ENCODE assay signal across 1 cellular context in genomic region chr6:33015798-33016197, GRCh38.
TF ChIP-seq lines count a peak whose summit lies in the region.

No MANE protein-coding gene starts in this region.

TF ChIP-seq in GM12878, 131 proteins besides CTCF, POLR2A, EP300 and RAD21:
- TF ChIP-seq, protein P1, sequence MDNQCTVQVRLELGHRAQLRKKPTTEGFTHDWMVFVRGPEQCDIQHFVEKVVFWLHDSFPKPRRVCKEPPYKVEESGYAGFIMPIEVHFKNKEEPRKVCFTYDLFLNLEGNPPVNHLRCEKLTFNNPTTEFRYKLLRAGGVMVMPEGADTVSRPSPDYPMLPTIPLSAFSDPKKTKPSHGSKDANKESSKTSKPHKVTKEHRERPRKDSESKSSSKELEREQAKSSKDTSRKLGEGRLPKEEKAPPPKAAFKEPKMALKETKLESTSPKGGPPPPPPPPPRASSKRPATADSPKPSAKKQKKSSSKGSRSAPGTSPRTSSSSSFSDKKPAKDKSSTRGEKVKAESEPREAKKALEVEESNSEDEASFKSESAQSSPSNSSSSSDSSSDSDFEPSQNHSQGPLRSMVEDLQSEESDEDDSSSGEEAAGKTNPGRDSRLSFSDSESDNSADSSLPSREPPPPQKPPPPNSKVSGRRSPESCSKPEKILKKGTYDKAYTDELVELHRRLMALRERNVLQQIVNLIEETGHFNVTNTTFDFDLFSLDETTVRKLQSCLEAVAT (IDR thresholded peaks at IDR 0.05): peak; percentile 74
- TF ChIP-seq EED (IDR thresholded peaks at IDR 0.05; ENCODE audit: low read depth) (no peak), CHD4 (IDR thresholded peaks at IDR 0.05) (no peak), ESRRA (IDR thresholded peaks at IDR 0.05; ENCODE audit: low read length) (no peak)
TF ChIP-seq in GM12878: peak in this region for 1.
